Comparison of ENCODE assay signal across 16 cellular contexts in genomic region chr22:46657655-46657953, GRCh38. TPM values are rescaled to one million over a fixed set of nuclear protein-coding genes. Genes with fewer than 3 reads are reported as not detected.
A peak's percentile ranks its signal among the peaks of the same experiment; 100 is the strongest.
DNase-seq lines count a peak whose midpoint lies in the region; ATAC-seq and TF ChIP-seq lines count a peak whose summit lies in the region.
"Had no signal": no experiment of that assay in that cellular context is flagged by ENCODE, and none has a peak within 500 bp of the region (broad histone marks: within the 10 kb centered on the region; RNA-seq: fewer than 3 reads in every experiment).

No MANE protein-coding gene starts in this region.

- H3K4me3 Mint-ChIP-seq in stimulated activated naive CD8-positive, alpha-beta T cell treated with anti-CD3 and anti-CD28 coated beads, Interleukin-15, amount 100 ng/mL, for 72 hours, result no peak overlapping the region
- no peak overlapping the region for H3K4me3 Mint-ChIP-seq in activated T-helper 2 cell treated with anti-CD3 and anti-CD28 coated beads, Interferon-gamma antibody, Interleukin-2, Interleukin-4, amounts not matched to agents 10 μg/mL and 5 μg/mL and 100 μg/mL, durations not matched to agents 14 hours and 24 hours and 36 hours (ENCODE audit: low read depth)
- no peak overlapping the region for H3K4me3 Mint-ChIP-seq in progenitor cell of endocrine pancreas (ENCODE audit: low read depth)
- H3K4me3 Mint-ChIP-seq: B cell; CD14-positive monocyte; CD8-positive, alpha-beta T cell; GM23338 had no signal

- H3K27me3 Mint-ChIP-seq in stimulated activated naive CD8-positive, alpha-beta T cell treated with anti-CD3 and anti-CD28 coated beads, Interleukin-15, amount 100 ng/mL, for 72 hours, result no peaks in the 10 kb centered on the region
- no peaks in the 10 kb centered on the region for H3K27me3 Mint-ChIP-seq in activated T-helper 2 cell treated with anti-CD3 and anti-CD28 coated beads, Interferon-gamma antibody, Interleukin-2, Interleukin-4, amounts not matched to agents 10 μg/mL and 5 μg/mL and 100 μg/mL, durations not matched to agents 14 hours and 24 hours and 36 hours (ENCODE audit: low read depth)
- no peaks in the 10 kb centered on the region for H3K27me3 Mint-ChIP-seq in progenitor cell of endocrine pancreas
- H3K27me3 Mint-ChIP-seq: B cell had no signal

- intact Hi-C loops in activated T-helper 2 cell treated with anti-CD3 and anti-CD28 coated beads, Interferon-gamma antibody, Interleukin-2, Interleukin-4, amounts not matched to agents 10 μg/mL and 5 μg/mL and 100 μg/mL, durations not matched to agents 14 hours and 24 hours and 36 hours (cut with micrococcal nuclease), result no loop called here
- intact Hi-C loops in cardiac septum (cut with DNase I), result no loop called here

- peaks cover 23% of the 10 kb centered on the region for H3K36me3 Mint-ChIP-seq in activated T-helper 2 cell treated with anti-CD3 and anti-CD28 coated beads, Interferon-gamma antibody, Interleukin-2, Interleukin-4, amounts not matched to agents 10 μg/mL and 5 μg/mL and 100 μg/mL, durations not matched to agents 14 hours and 24 hours and 36 hours (ENCODE audit: low read depth)
- H3K36me3 Mint-ChIP-seq in progenitor cell of endocrine pancreas (ENCODE audit: insufficient read depth), result no peaks in the 10 kb centered on the region
- H3K36me3 Mint-ChIP-seq: CD8-positive, alpha-beta T cell had no signal

- DNase-seq in stimulated activated naive CD8-positive, alpha-beta T cell treated with anti-CD3 and anti-CD28 coated beads, Interleukin-15, amount 100 ng/mL, for 72 hours, result no peak
- no peak for DNase-seq in stimulated activated naive CD8-positive, alpha-beta T cell treated with anti-CD3 and anti-CD28 coated beads, Interleukin-15, Interleukin-2, amounts not matched to agents 100 U/mL and 50 U/mL, for 24 hours
- no peak for DNase-seq in activated T-helper 2 cell treated with anti-CD3 and anti-CD28 coated beads, Interferon-gamma antibody, Interleukin-2, Interleukin-4, amounts not matched to agents 10 μg/mL and 5 μg/mL and 100 μg/mL, durations not matched to agents 14 hours and 24 hours and 36 hours (ENCODE audit: low spot score)
- DNase-seq in progenitor cell of endocrine pancreas (ENCODE audit: low spot score, unreplicated experiment) (no peak), cardiac septum (ENCODE audit: low spot score) (no peak), NCI-H748 (lab: John Stamatoyannopoulos, UW; ENCODE audit: unreplicated experiment) (no peak)
- no peak for DNase-seq in stimulated activated CD4-positive, alpha-beta T cell treated with anti-CD3 and anti-CD28 coated beads, Interleukin-15, amount 100 ng/mL, for 24 hours
- DNase-seq: CD8-positive, alpha-beta T cell; COR-L47; DMS153; DMS79 treated with DMSO at 0.1 percent for 48 hours; EL; H7 had no signal

- H3K9me3 Mint-ChIP-seq in stimulated activated naive CD8-positive, alpha-beta T cell treated with anti-CD3 and anti-CD28 coated beads, Interleukin-15, amount 100 ng/mL, for 72 hours, result no peaks in the 10 kb centered on the region
- H3K9me3 Mint-ChIP-seq in activated T-helper 2 cell treated with anti-CD3 and anti-CD28 coated beads, Interferon-gamma antibody, Interleukin-2, Interleukin-4, amounts not matched to agents 10 μg/mL and 5 μg/mL and 100 μg/mL, durations not matched to agents 14 hours and 24 hours and 36 hours, result no peaks in the 10 kb centered on the region
- H3K9me3 Mint-ChIP-seq in progenitor cell of endocrine pancreas (ENCODE audit: low read depth), result no peaks in the 10 kb centered on the region
- H3K9me3 Mint-ChIP-seq: CD8-positive, alpha-beta T cell; GM23338 had no signal

- no peak for ATAC-seq in stimulated activated naive CD8-positive, alpha-beta T cell treated with anti-CD3 and anti-CD28 coated beads, Interleukin-15, amount 100 ng/mL, for 72 hours
- no peak for ATAC-seq in stimulated activated naive CD8-positive, alpha-beta T cell treated with anti-CD3 and anti-CD28 coated beads, Interleukin-15, Interleukin-2, amounts not matched to agents 100 U/mL and 50 U/mL, for 24 hours
- ATAC-seq: CD8-positive, alpha-beta T cell; GM23338 had no signal

- TF ChIP-seq CTCF in progenitor cell of endocrine pancreas (IDR thresholded peaks at IDR 0.05; ENCODE audit: unreplicated experiment), result no peak

- peak overlapping the region; percentile 59 to 83 for H3K27ac Mint-ChIP-seq in stimulated activated naive CD8-positive, alpha-beta T cell treated with anti-CD3 and anti-CD28 coated beads, Interleukin-15, amount 100 ng/mL, for 72 hours
- H3K27ac Mint-ChIP-seq in activated T-helper 2 cell treated with anti-CD3 and anti-CD28 coated beads, Interferon-gamma antibody, Interleukin-2, Interleukin-4, amounts not matched to agents 10 μg/mL and 5 μg/mL and 100 μg/mL, durations not matched to agents 14 hours and 24 hours and 36 hours, result peak overlapping the region; percentile 58
- H3K27ac Mint-ChIP-seq in progenitor cell of endocrine pancreas, result peak overlapping the region; percentile 41
- H3K27ac Mint-ChIP-seq: B cell; CD8-positive, alpha-beta T cell; GM23338 had no signal

- peaks cover 47% of the 10 kb centered on the region for H3K4me1 Mint-ChIP-seq in stimulated activated naive CD8-positive, alpha-beta T cell treated with anti-CD3 and anti-CD28 coated beads, Interleukin-15, amount 100 ng/mL, for 72 hours
- H3K4me1 Mint-ChIP-seq in activated T-helper 2 cell treated with anti-CD3 and anti-CD28 coated beads, Interferon-gamma antibody, Interleukin-2, Interleukin-4, amounts not matched to agents 10 μg/mL and 5 μg/mL and 100 μg/mL, durations not matched to agents 14 hours and 24 hours and 36 hours (ENCODE audit: low read depth), result peaks cover 33% of the 10 kb centered on the region
- H3K4me1 Mint-ChIP-seq in progenitor cell of endocrine pancreas (ENCODE audit: low read depth), result peaks cover 8% of the 10 kb centered on the region

RNA-seq across cellular contexts. Expression of gene GRAMD4, which starts 37.4 kb away (rescaled TPM):
- total RNA-seq in activated T-helper 2 cell treated with anti-CD3 and anti-CD28 coated beads, Interferon-gamma antibody, Interleukin-2, Interleukin-4, amounts not matched to agents 10 μg/mL and 5 μg/mL and 100 μg/mL, durations not matched to agents 14 hours and 24 hours and 36 hours, result 90.8 and 91.6 TPM in 2 replicates
- 68.8 and 74.5 TPM in 2 replicates for total RNA-seq in progenitor cell of endocrine pancreas
- total RNA-seq in cardiac septum, result 64.8 TPM
